ENCODE assay signal across 14 cellular contexts in genomic region chr5:166430491-166431319, GRCh38.
DNase-seq lines count a peak whose midpoint lies in the region; ATAC-seq lines count a peak whose summit lies in the region.
"Had no signal": no experiment of that assay in that cellular context is flagged by ENCODE, and none has a peak within 500 bp of the region (broad histone marks: within the 10 kb centered on the region; RNA-seq: fewer than 3 reads in every experiment).

No MANE protein-coding gene starts in this region.

- DNase-seq in ecto neural progenitor cell (ENCODE audit: low spot score), result peak; percentile 47
- no peak for DNase-seq in activated CD4-positive, alpha-beta T cell treated with anti-CD3 and anti-CD28 coated beads for 48 hours
- DNase-seq in effector memory CD4-positive, alpha-beta T cell, result no peak
- DNase-seq: CD8-positive, alpha-beta T cell; NCI-H1048; NCI-H146 had no signal

- WGBS in HUES64, result 5% methylated on average over 5 of the region's 5 CpGs

- H3K4me1 ChIP-seq in HUES64 (ENCODE audit: insufficient read depth, low read length), result peaks cover 31% of the 10 kb centered on the region
- H3K4me1 ChIP-seq in neuron (ENCODE audit: insufficient read depth, low read length), result peaks cover 27% of the 10 kb centered on the region
- H3K4me1 ChIP-seq in effector memory CD4-positive, alpha-beta T cell (ENCODE audit: control insufficient read depth, insufficient read depth, low read length, poor library complexity, severe bottlenecking), result no peaks in the 10 kb centered on the region

- peak overlapping the region; percentile 49 for H3K9ac ChIP-seq in HUES64 (ENCODE audit: low read depth, low read length)

- ATAC-seq in GM18858 (IDR thresholded peaks at IDR 0.05; ENCODE audit: unreplicated experiment) (no peak), HG03045 (IDR thresholded peaks at IDR 0.05; ENCODE audit: unreplicated experiment) (no peak)
- ATAC-seq: CD8-positive, alpha-beta T cell; HCT116; K562 had no signal

- no peaks in the 10 kb centered on the region for H3K27me3 ChIP-seq in HUES64 (ENCODE audit: insufficient read depth, low read length)
- no peaks in the 10 kb centered on the region for H3K27me3 ChIP-seq in neuron (ENCODE audit: insufficient read depth, low read length)
- no peaks in the 10 kb centered on the region for H3K27me3 ChIP-seq in effector memory CD4-positive, alpha-beta T cell (replicated peaks; ENCODE audit: control insufficient read depth, insufficient read depth, low read length, poor library complexity, severe bottlenecking)

- no peaks in the 10 kb centered on the region for H3K9me3 ChIP-seq in HUES64 (ENCODE audit: insufficient read depth, low read depth, low read length)
- H3K9me3 ChIP-seq in iPS-18c (ENCODE audit: control insufficient read depth, insufficient read depth, low read length), result no peaks in the 10 kb centered on the region
- H3K9me3 ChIP-seq in neuron (ENCODE audit: low read length), result no peaks in the 10 kb centered on the region
- H3K9me3 ChIP-seq in effector memory CD4-positive, alpha-beta T cell (ENCODE audit: control insufficient read depth, low read length), result no peaks in the 10 kb centered on the region

- peak overlapping the region; percentile 95 for H3K27ac ChIP-seq in HUES64 (ENCODE audit: low read depth, low read length)
- H3K27ac ChIP-seq in effector memory CD4-positive, alpha-beta T cell (ENCODE audit: insufficient read depth, low read length, poor library complexity, severe bottlenecking), result no peak overlapping the region
- H3K27ac ChIP-seq: SK-N-MC had no signal

- no peaks in the 10 kb centered on the region for H3K36me3 ChIP-seq in HUES64 (ENCODE audit: insufficient read depth, low read length)
- no peaks in the 10 kb centered on the region for H3K36me3 ChIP-seq in neuron (ENCODE audit: insufficient read depth, low read length)
- no peaks in the 10 kb centered on the region for H3K36me3 ChIP-seq in effector memory CD4-positive, alpha-beta T cell (ENCODE audit: control insufficient read depth, insufficient read depth, low read length)

- H3K4me3 ChIP-seq in HUES64 (ENCODE audit: low read length) (peak overlapping the region; percentile 32), iPS-18c (ENCODE audit: insufficient read depth, low read depth, low read length) (peak overlapping the region; percentile 15; the same call in 1 of the 2 replicates), neuron (ENCODE audit: low read length) (peak overlapping the region; percentile 3)
- H3K4me3 ChIP-seq in effector memory CD4-positive, alpha-beta T cell (ENCODE audit: insufficient read depth, low read depth, low read length, poor library complexity, severe bottlenecking), result no peak overlapping the region
- H3K4me3 ChIP-seq: K562, SK-N-MC had no signal

- H2AFZ ChIP-seq in neuron (ENCODE audit: low read depth, low read length), result peak overlapping the region; percentile 40
